19 cellular contexts compared by ENCODE assay signal in genomic region chr4:125440814-125441213, GRCh38.
"Had no signal": no experiment of that assay in that cellular context is flagged by ENCODE, and none has a peak within 500 bp of the region (broad histone marks: within the 10 kb centered on the region; RNA-seq: fewer than 3 reads in every experiment).

No MANE protein-coding gene starts in this region.

- DNase-seq: dermis blood vessel endothelial cell; dorsolateral prefrontal cortex; effector CD4-positive, alpha-beta T cell; effector memory CD4-positive, alpha-beta T cell; foreskin keratinocyte; heart left ventricle; hypothalamus; left cardiac atrium; left lung; lower lobe of right lung; mesenchymal stem cell; mucosa of descending colon; naive B cell; naive thymus-derived CD8-positive, alpha-beta T cell had no signal

- ATAC-seq: foreskin keratinocyte; gastroesophageal sphincter; heart left ventricle; left cardiac atrium; left lung; lower lobe of right lung; mucosa of descending colon; naive thymus-derived CD8-positive, alpha-beta T cell had no signal

- H3K27me3 ChIP-seq: dorsolateral prefrontal cortex, esophagus muscularis mucosa, foreskin keratinocyte, gastroesophageal sphincter, heart left ventricle, hepatocyte, left lung had no signal

- H3K4me2 ChIP-seq: hepatocyte had no signal

- H3K27me3 Mint-ChIP-seq: naive B cell; naive thymus-derived CD8-positive, alpha-beta T cell had no signal

- H3K9me3 Mint-ChIP-seq: mesothelial cell of epicardium had no signal

- H2AFZ ChIP-seq: hepatocyte had no signal

- H3K79me2 ChIP-seq: hepatocyte had no signal

- H3K4me1 Mint-ChIP-seq: mesothelial cell of epicardium; naive B cell; naive thymus-derived CD8-positive, alpha-beta T cell had no signal

- H3K4me3 ChIP-seq: coronary artery, dorsolateral prefrontal cortex, esophagus muscularis mucosa, gastroesophageal sphincter, heart left ventricle, hepatocyte, left lung, lower lobe of right lung, mucosa of descending colon had no signal

- H3K36me3 ChIP-seq: left lung, lower lobe of right lung had no signal

- H3K36me3 Mint-ChIP-seq: naive B cell; naive thymus-derived CD8-positive, alpha-beta T cell had no signal

- H3K4me3 Mint-ChIP-seq: mesothelial cell of epicardium; naive B cell; naive thymus-derived CD8-positive, alpha-beta T cell had no signal

- H3K4me1 ChIP-seq: foreskin keratinocyte, left lung, lower lobe of right lung had no signal

- H3K27ac Mint-ChIP-seq: mesothelial cell of epicardium; naive B cell; naive thymus-derived CD8-positive, alpha-beta T cell had no signal

- H3K27ac ChIP-seq: coronary artery, dorsolateral prefrontal cortex, esophagus muscularis mucosa, foreskin keratinocyte, gastroesophageal sphincter, heart left ventricle, hepatocyte, left lung, lower lobe of right lung had no signal

- H3K9me3 ChIP-seq: esophagus muscularis mucosa, gastroesophageal sphincter, heart left ventricle, lower lobe of right lung, mucosa of descending colon had no signal
